ENCODE assay signal across 9 cellular contexts in the genomic region with DNA sequence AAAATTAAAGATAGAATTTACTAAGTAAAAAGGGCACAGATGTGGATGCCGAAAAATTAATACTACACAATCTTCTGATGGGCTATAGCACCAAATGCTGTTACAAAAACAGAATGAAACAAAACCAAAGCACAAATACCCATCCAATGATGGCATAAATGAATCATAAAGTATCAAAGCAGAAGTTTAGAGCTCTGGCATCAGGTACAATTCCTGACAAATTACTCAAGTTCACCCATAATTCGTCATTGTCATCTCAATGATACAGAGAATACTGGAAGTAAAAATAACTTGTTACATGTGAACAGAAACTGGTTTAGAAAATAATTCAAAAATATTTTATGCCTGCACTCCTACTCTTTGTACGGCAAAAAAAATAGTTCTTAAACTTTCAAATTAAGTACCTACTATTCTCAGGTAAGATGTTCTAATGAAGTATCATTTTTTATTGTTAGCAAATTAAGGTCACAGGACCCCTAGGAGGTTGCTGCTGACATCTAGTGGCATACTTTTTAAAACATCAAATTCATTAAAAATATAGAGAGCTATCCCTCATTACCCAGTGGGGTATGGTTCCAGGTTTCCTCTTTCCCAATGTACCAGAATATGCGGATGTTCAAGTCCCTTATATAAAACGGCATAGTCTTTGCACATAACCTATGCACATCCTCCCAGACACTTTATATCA.
DNase-seq lines count a peak whose midpoint lies in the region; ATAC-seq and TF ChIP-seq lines count a peak whose summit lies in the region.
"Had no signal": no experiment of that assay in that cellular context is flagged by ENCODE, and none has a peak within 500 bp of the region (broad histone marks: within the 10 kb centered on the region; RNA-seq: fewer than 3 reads in every experiment).

No MANE protein-coding gene starts in this region.

- no peaks in the 10 kb centered on the region for H3K9me2 ChIP-seq in MM.1S (replicated peaks; ENCODE audit: insufficient read depth, low read length)

- no peak overlapping the region for H3K9ac ChIP-seq in MM.1S (ENCODE audit: low read length)
- H3K9ac ChIP-seq in neural progenitor cell: no peak overlapping the region

- H3K4me3 ChIP-seq in MM.1S (ENCODE audit: low read length) (no peak overlapping the region), cardiac fibroblast (replicated peaks in 1 of 2; ENCODE audit: low read depth in 2 of 2, low read length in 2 of 2) (no peak overlapping the region), neural progenitor cell (no peak overlapping the region)

- no peak overlapping the region for H3K4me2 ChIP-seq in MM.1S (ENCODE audit: low read depth, low read length)
- H3K4me2 ChIP-seq in neural progenitor cell: no peak overlapping the region

- H3K27ac Mint-ChIP-seq in activated T-cell treated with anti-CD3 and anti-CD28 coated beads, Interleukin-2, amount 50 U/mL, for 24 hours: peak overlapping the region; percentile 69
- H3K27ac Mint-ChIP-seq in neural progenitor cell: no peak overlapping the region
- H3K27ac Mint-ChIP-seq: activated naive CD8-positive, alpha-beta T cell treated with anti-CD3 and anti-CD28 coated beads, Interleukin-2, amount 10 ng/mL, durations not matched to agents 7 days and 5 days had no signal

- no peaks in the 10 kb centered on the region for H3K9me3 Mint-ChIP-seq in activated T-cell treated with anti-CD3 and anti-CD28 coated beads, Interleukin-2, amount 50 U/mL, for 24 hours
- no peaks in the 10 kb centered on the region for H3K9me3 Mint-ChIP-seq in neural progenitor cell

- DNase-seq in activated T-cell treated with anti-CD3 and anti-CD28 coated beads, Interleukin-2, amount 50 U/mL, for 24 hours: no peak
- DNase-seq in activated T-cell treated with anti-CD3 and anti-CD28 coated beads, Interleukin-2, amount 50 U/mL, for 48 hours: no peak
- DNase-seq in MM.1S: peak; percentile 28
- peak; percentile 42 to 66 for DNase-seq in cardiac fibroblast (ENCODE audit: low read depth in 2 of 2)
- DNase-seq in neural progenitor cell (ENCODE audit: low spot score): peak; percentile 8
- DNase-seq: activated naive CD8-positive, alpha-beta T cell treated with anti-CD3 and anti-CD28 coated beads, Interleukin-2, amount 10 ng/mL, durations not matched to agents 7 days and 5 days had no signal

- H2AFZ ChIP-seq in MM.1S (ENCODE audit: low read length) (no peak overlapping the region), neural progenitor cell (replicated peaks) (no peak overlapping the region)

- H3K27ac ChIP-seq in MM.1S (ENCODE audit: low read length) (no peak overlapping the region), neural progenitor cell (no peak overlapping the region)

- ATAC-seq in GM21528 (IDR thresholded peaks at IDR 0.05; ENCODE audit: low FRiP score, unreplicated experiment): no peak
- ATAC-seq in GM19463 (IDR thresholded peaks at IDR 0.05; ENCODE audit: unreplicated experiment): no peak
- ATAC-seq in GM21381 (IDR thresholded peaks at IDR 0.05; ENCODE audit: unreplicated experiment): no peak

- no peak overlapping the region for H3K4me3 Mint-ChIP-seq in activated T-cell treated with anti-CD3 and anti-CD28 coated beads, Interleukin-2, amount 50 U/mL, for 24 hours
- no peak overlapping the region for H3K4me3 Mint-ChIP-seq in neural progenitor cell
- H3K4me3 Mint-ChIP-seq: activated naive CD8-positive, alpha-beta T cell treated with anti-CD3 and anti-CD28 coated beads, Interleukin-2, amount 10 ng/mL, durations not matched to agents 7 days and 5 days had no signal

- H3K4me1 ChIP-seq in MM.1S (ENCODE audit: low read length) (no peaks in the 10 kb centered on the region), neural progenitor cell (no peaks in the 10 kb centered on the region)

- H3K36me3 Mint-ChIP-seq in activated T-cell treated with anti-CD3 and anti-CD28 coated beads, Interleukin-2, amount 50 U/mL, for 24 hours (ENCODE audit: low read depth): peaks cover 18% of the 10 kb centered on the region
- H3K36me3 Mint-ChIP-seq in neural progenitor cell: no peaks in the 10 kb centered on the region

- no peaks in the 10 kb centered on the region for H3K79me2 ChIP-seq in MM.1S (ENCODE audit: low read length)
- no peaks in the 10 kb centered on the region for H3K79me2 ChIP-seq in neural progenitor cell (ENCODE audit: low read depth)

- H4K20me1 ChIP-seq in MM.1S (ENCODE audit: insufficient read depth, low read length) (no peaks in the 10 kb centered on the region), neural progenitor cell (ENCODE audit: low read depth) (no peaks in the 10 kb centered on the region)

- H3K27me3 ChIP-seq in MM.1S (replicated peaks; ENCODE audit: insufficient read depth, low read length) (no peaks in the 10 kb centered on the region), neural progenitor cell (no peaks in the 10 kb centered on the region)

- no peaks in the 10 kb centered on the region for H3K9me3 ChIP-seq in MM.1S (replicated peaks; ENCODE audit: insufficient read depth, low read length)
- H3K9me3 ChIP-seq in neural progenitor cell (ENCODE audit: low read depth): no peaks in the 10 kb centered on the region

- H3F3A ChIP-seq in MM.1S (ENCODE audit: insufficient read depth, low read length): no peaks in the 10 kb centered on the region
- H3F3A ChIP-seq in neural progenitor cell (ENCODE audit: low read depth): no peaks in the 10 kb centered on the region

- no peaks in the 10 kb centered on the region for H3K27me3 Mint-ChIP-seq in activated T-cell treated with anti-CD3 and anti-CD28 coated beads, Interleukin-2, amount 50 U/mL, for 24 hours
- no peaks in the 10 kb centered on the region for H3K27me3 Mint-ChIP-seq in neural progenitor cell (ENCODE audit: insufficient read depth, low read depth)
- H3K27me3 Mint-ChIP-seq: activated naive CD8-positive, alpha-beta T cell treated with anti-CD3 and anti-CD28 coated beads, Interleukin-2, amount 10 ng/mL, durations not matched to agents 7 days and 5 days had no signal

- peaks cover 26% of the 10 kb centered on the region for H3K4me1 Mint-ChIP-seq in activated T-cell treated with anti-CD3 and anti-CD28 coated beads, Interleukin-2, amount 50 U/mL, for 24 hours (ENCODE audit: low read depth)
- H3K4me1 Mint-ChIP-seq in neural progenitor cell: no peaks in the 10 kb centered on the region

- no peaks in the 10 kb centered on the region for H3K36me3 ChIP-seq in MM.1S (replicated peaks; ENCODE audit: insufficient read depth, low read length)
- H3K36me3 ChIP-seq in neural progenitor cell: no peaks in the 10 kb centered on the region

- TF ChIP-seq CTCF in MM.1S (IDR thresholded peaks at IDR 0.05; ENCODE audit: low read length): peak; percentile 52
- peak; percentile 54 for TF ChIP-seq CTCF in cardiac fibroblast (IDR thresholded peaks at IDR 0.05; ENCODE audit: low read depth, low read length)
- TF ChIP-seq CTCF in neural progenitor cell (IDR thresholded peaks at IDR 0.05): peak; percentile 54

Comparison
In these comparisons a context has a peak if more than half of its experiments do, and no peak if none do; other contexts are left out.
1. DNase-seq: peak in MM.1S (single experiment), cardiac fibroblast (2 of 2) and neural progenitor cell (single experiment); none in activated T-cell treated with anti-CD3 and anti-CD28 coated beads, Interleukin-2, amount 50 U/mL, for 24 hours (single experiment) and activated T-cell treated with anti-CD3 and anti-CD28 coated beads, Interleukin-2, amount 50 U/mL, for 48 hours (0 of 2).
2. Peak in every context shown above with its lines, with median percentiles within 50 percentile points of each other: CTCF ChIP-seq.